1 cellular context compared by ENCODE assay signal in the genomic region with DNA sequence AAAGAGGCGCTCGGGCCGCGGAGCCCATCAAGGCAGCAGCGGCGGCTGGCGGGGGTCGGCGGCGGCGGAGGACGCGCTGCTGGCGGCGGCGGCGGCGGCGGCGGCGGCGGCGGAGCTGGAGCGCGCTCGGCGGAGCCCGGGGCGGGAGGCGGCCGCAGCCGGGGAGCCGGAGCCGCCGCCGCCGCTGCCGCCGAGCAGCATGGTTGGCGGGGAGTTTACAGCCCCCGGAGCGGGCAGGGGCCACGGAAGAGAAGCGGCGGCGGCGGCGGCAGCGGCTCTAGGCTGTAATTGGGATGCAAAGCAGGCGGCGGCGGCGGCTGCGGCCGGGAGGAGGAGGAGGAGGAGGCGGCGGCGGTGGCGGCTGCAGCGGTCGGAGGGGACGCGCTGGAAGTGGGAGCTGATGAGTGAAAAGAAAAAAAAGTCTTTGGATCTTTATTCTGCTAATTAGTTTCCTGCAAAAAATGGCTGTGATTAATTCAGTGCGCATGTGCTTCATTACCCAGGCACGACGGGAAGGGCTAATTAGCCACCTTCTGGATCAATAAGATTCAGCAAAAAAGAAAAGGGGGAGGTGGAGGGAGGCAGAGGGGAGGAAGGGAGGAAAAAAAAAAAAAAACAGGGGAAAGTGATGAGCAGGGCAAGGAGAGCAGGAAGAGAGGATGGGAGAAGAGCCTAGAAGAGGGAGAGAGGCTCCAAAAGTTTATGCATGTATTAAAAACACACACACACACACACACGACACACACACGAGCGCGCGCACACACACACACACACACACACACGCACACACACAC.
TF ChIP-seq lines count a peak whose summit lies in the region.

No MANE protein-coding gene starts in this region.

TF ChIP-seq in K562, 482 proteins besides CTCF, POLR2A, EP300 and RAD21 (continued from another document):
- TF ChIP-seq RFX1 (IDR thresholded peaks at IDR 0.05) = no peak
- TF ChIP-seq POLR2AphosphoS2 (IDR thresholded peaks at IDR 0.05; ENCODE audit: low read length) = no peak
TF ChIP-seq in K562: peak in this region for 1.
